ENCODE assay signal across 19 cellular contexts in genomic region chr14:55201219-55202096, GRCh38. TPM values are rescaled to one million over a fixed set of nuclear protein-coding genes. Genes with fewer than 3 reads are reported as not detected.
"Had no signal": no experiment of that assay in that cellular context is flagged by ENCODE, and none has a peak within 500 bp of the region (broad histone marks: within the 10 kb centered on the region; RNA-seq: fewer than 3 reads in every experiment).

No MANE protein-coding gene starts in this region.

- H3K27me3 ChIP-seq: ovary had no signal

- H3K4me3 ChIP-seq: left ventricle myocardium inferior, ovary, thoracic aorta had no signal

- H3K27ac ChIP-seq: epithelial cell of prostate, left ventricle myocardium inferior, thoracic aorta had no signal

- H3K9me3 ChIP-seq: left ventricle myocardium inferior, ovary, thoracic aorta had no signal

- ATAC-seq: activated naive CD8-positive, alpha-beta T cell treated with anti-CD3 and anti-CD28 coated beads, Interleukin-2, amount 50 U/mL, for 24 hours; sciatic nerve; stimulated activated naive CD8-positive, alpha-beta T cell treated with anti-CD3 and anti-CD28 coated beads, Interleukin-15, amount 100 ng/mL, for 72 hours had no signal

- H3K36me3 ChIP-seq: left ventricle myocardium inferior, ovary, thoracic aorta had no signal

- FAIRE-seq: islet of Langerhans had no signal

- H3K4me1 ChIP-seq: left ventricle myocardium inferior had no signal

- DNase-seq: activated CD4-positive, alpha-beta T cell treated with anti-CD3 and anti-CD28 coated beads, Interleukin-2, amount 50 U/mL, for 48 hours; activated CD4-positive, CD25-positive, alpha-beta regulatory T cell treated with anti-CD3 and anti-CD28 coated beads, Interleukin-2, amount 50 U/mL, for 72 hours; activated naive CD4-positive, alpha-beta T cell treated with anti-CD3 and anti-CD28 coated beads for 36 hours; activated naive CD8-positive, alpha-beta T cell treated with anti-CD3 and anti-CD28 coated beads, Interleukin-2, amount 50 U/mL, for 24 hours; aorta; cerebellar nuclear complex; effector memory CD4-positive, alpha-beta T cell; foreskin melanocyte; left ventricle myocardium inferior; stimulated activated CD4-positive, alpha-beta T cell treated with anti-CD3 and anti-CD28 coated beads, Interleukin-1b, Interleukin-23, amount 100 ng/mL, for 48 hours; stimulated activated naive CD8-positive, alpha-beta T cell treated with anti-CD3 and anti-CD28 coated beads, Interleukin-15, amount 100 ng/mL, for 72 hours; T-helper 1 cell; T1000 had no signal

RNA-seq across cellular contexts. Expression of gene DLGAP5, which starts 10.1 kb away (rescaled TPM):
- total RNA-seq: mesenteric fat pad had no signal
